Comparison of ENCODE assay signal across 1 cellular context in genomic region chr21:44702973-44703730, GRCh38.
A peak's percentile ranks its signal among the peaks of the same experiment; 100 is the strongest.
TF ChIP-seq lines count a peak whose summit lies in the region.

No MANE protein-coding gene starts in this region.

TF ChIP-seq in HepG2, 621 proteins besides CTCF, POLR2A, EP300 and RAD21 (continued from another document and continues in another):
- TF ChIP-seq TRAFD1 (CRISPR knock-in tag; IDR thresholded peaks at IDR 0.05; ENCODE audit: borderline replicate concordance) (no peak), TCF7L2 (IDR thresholded peaks at IDR 0.05; ENCODE audit: low read depth, low read length) (no peak), REL (CRISPR knock-in tag; conservative IDR thresholded peaks at IDR 0.05) (0 out of 2 replicates have a peak, but pooled peaks have one; percentile 44), BRF2 (CRISPR knock-in tag; IDR thresholded peaks at IDR 0.05) (no peak), ZNF816 (CRISPR knock-in tag; IDR thresholded peaks at IDR 0.05; ENCODE audit: borderline replicate concordance) (no peak), FIP1L1 (IDR thresholded peaks at IDR 0.05; ENCODE audit: borderline replicate concordance, insufficient read depth, low read depth, low read length) (no peak), ZNF768 (CRISPR knock-in tag; IDR thresholded peaks at IDR 0.05) (no peak), SMAD1 (CRISPR knock-in tag; IDR thresholded peaks at IDR 0.05; ENCODE audit: borderline replicate concordance, low read depth) (no peak), SP1 (IDR thresholded peaks at IDR 0.05) (no peak), SP1 (CRISPR knock-in tag; IDR thresholded peaks at IDR 0.05) (no peak), ZNF431 (CRISPR knock-in tag; IDR thresholded peaks at IDR 0.05; ENCODE audit: borderline replicate concordance, low read depth) (peak; percentile 79; the same call in 1 of the 2 replicates), RARA (CRISPR knock-in tag; IDR thresholded peaks at IDR 0.05) (peak; percentile 74), ZNF207 (IDR thresholded peaks at IDR 0.05; ENCODE audit: borderline replicate concordance) (no peak), SYNCRIP (IDR thresholded peaks at IDR 0.05; ENCODE audit: insufficient read depth, low read depth, low read length) (no peak), ARID4A (CRISPR knock-in tag; IDR thresholded peaks at IDR 0.05; ENCODE audit: borderline replicate concordance) (peak; percentile 47; the same call in 1 of the 2 replicates), ZSCAN31 (CRISPR knock-in tag; IDR thresholded peaks at IDR 0.05; ENCODE audit: low read depth) (no peak), ESRRA (CRISPR knock-in tag; IDR thresholded peaks at IDR 0.05; ENCODE audit: low read depth) (no peak; the same call in 1 of the 2 replicates), ZSCAN12 (CRISPR knock-in tag; IDR thresholded peaks at IDR 0.05) (0 out of 2 replicates have a peak, but pooled peaks have one; percentile 28), ASH2L (IDR thresholded peaks at IDR 0.05; ENCODE audit: insufficient read length, low read depth, low read length) (no peak), ZNF224 (CRISPR knock-in tag; IDR thresholded peaks at IDR 0.05) (no peak), ZNF550 (CRISPR knock-in tag; IDR thresholded peaks at IDR 0.05; ENCODE audit: borderline replicate concordance) (no peak), THRA (CRISPR knock-in tag; IDR thresholded peaks at IDR 0.05; ENCODE audit: borderline replicate concordance) (no peak), PRDM10 (CRISPR knock-in tag; IDR thresholded peaks at IDR 0.05; ENCODE audit: low read depth) (0 out of 2 replicates have a peak, but pooled peaks have one; percentile 22), FOXA3 (CRISPR knock-in tag; IDR thresholded peaks at IDR 0.05) (peak; percentile 77; the same call in 1 of the 2 replicates), FOXK1 (CRISPR knock-in tag; IDR thresholded peaks at IDR 0.05; ENCODE audit: borderline replicate concordance, low read depth) (0 out of 2 replicates have a peak, but pooled peaks have one; percentile 13), THAP8 (CRISPR knock-in tag; IDR thresholded peaks at IDR 0.05; ENCODE audit: borderline replicate concordance) (no peak), ZNF280B (CRISPR knock-in tag; IDR thresholded peaks at IDR 0.05; ENCODE audit: borderline replicate concordance) (no peak), KDM4B (CRISPR knock-in tag; IDR thresholded peaks at IDR 0.05) (no peak), PHF8 (CRISPR knock-in tag; IDR thresholded peaks at IDR 0.05) (no peak), ZGPAT (CRISPR knock-in tag; IDR thresholded peaks at IDR 0.05) (no peak; the same call in 1 of the 2 replicates), TBL1XR1 (IDR thresholded peaks at IDR 0.05; ENCODE audit: borderline replicate concordance, low read length, partially characterized antibody) (no peak), ZNF777 (CRISPR knock-in tag; IDR thresholded peaks at IDR 0.05) (no peak), AKAP8 (CRISPR knock-in tag; IDR thresholded peaks at IDR 0.05) (no peak), ZNF331 (CRISPR knock-in tag; IDR thresholded peaks at IDR 0.05) (no peak), RNF2 (conservative IDR thresholded peaks at IDR 0.05; ENCODE audit: low read depth) (peak; percentile 74; the same call in 1 of the 2 replicates), ELF1 (CRISPR knock-in tag; IDR thresholded peaks at IDR 0.05) (no peak), ZNF441 (CRISPR knock-in tag; IDR thresholded peaks at IDR 0.05; ENCODE audit: borderline replicate concordance) (peak; percentile 66; the same call in 1 of the 2 replicates), ZNF574 (CRISPR knock-in tag; IDR thresholded peaks at IDR 0.05) (0 out of 2 replicates have a peak, but pooled peaks have one; percentile 30), TAF15 (IDR thresholded peaks at IDR 0.05; ENCODE audit: low read depth, low read length, poor library complexity, severe bottlenecking) (no peak), ARNTL (CRISPR knock-in tag; IDR thresholded peaks at IDR 0.05) (peak; percentile 79), POGZ (CRISPR knock-in tag; IDR thresholded peaks at IDR 0.05) (no peak)
